Comparison of ENCODE assay signal across 8 cellular contexts in genomic region chrX:71536285-71536684, GRCh38. TPM values are rescaled to one million over a fixed set of nuclear protein-coding genes. Genes with fewer than 3 reads are reported as not detected.
A peak's percentile ranks its signal among the peaks of the same experiment; 100 is the strongest.
DNase-seq lines count a peak whose midpoint lies in the region; ATAC-seq and TF ChIP-seq lines count a peak whose summit lies in the region.

No MANE protein-coding gene starts in this region.

- H3K4me3 ChIP-seq in foreskin fibroblast (ENCODE audit: low read depth in 1 of 2, low read length in 2 of 2): peak overlapping the region; percentile 32 to 97
- H3K4me3 ChIP-seq in subcutaneous abdominal adipose tissue (ENCODE audit: low read depth in 1 of 5, low read length in 5 of 5): peak overlapping the region in 4 of 5 donors; percentile 20 to 40 (median 29)
- H3K4me3 ChIP-seq in H7 (ENCODE audit: insufficient read depth, low read depth, low read length): no peak overlapping the region

- POLR2A ChIA-PET in activated CD4-positive, alpha-beta T cell treated with anti-CD3 and anti-CD28 coated beads, Interleukin-2, amount 10 ng/mL, durations not matched to agents 7 days and 5 days (lab: Charles Lee): no interaction called here

- H3K4me1 ChIP-seq in subcutaneous abdominal adipose tissue (ENCODE audit: control insufficient read depth in 5 of 5, insufficient read depth in 5 of 5, low read length in 5 of 5): peaks cover 0 to 34% (median 27%) of the 10 kb centered on the region in 5 donors

- H3K4me3 Mint-ChIP-seq in activated CD4-positive, alpha-beta T cell treated with anti-CD3 and anti-CD28 coated beads, Interleukin-2, amount 10 ng/mL, durations not matched to agents 7 days and 5 days: peak overlapping the region; percentile 85

- peaks cover 0 to 5% (median 3%) of the 10 kb centered on the region in 5 donors for H3K36me3 ChIP-seq in subcutaneous abdominal adipose tissue (ENCODE audit: control insufficient read depth in 5 of 5, insufficient read depth in 5 of 5, low read length in 5 of 5)
- H3K36me3 ChIP-seq in H7 (replicated peaks; ENCODE audit: control insufficient read depth, insufficient read depth, low read length): no peaks in the 10 kb centered on the region; the same call in 1 of the 2 replicates

- H3K27ac ChIP-seq in subcutaneous abdominal adipose tissue (ENCODE audit: low read depth, low read length): peak overlapping the region; percentile 98

- H3K9ac ChIP-seq in subcutaneous abdominal adipose tissue (ENCODE audit: low read length in 5 of 5): peak overlapping the region in 1 of 5 donors; percentile 45

- H3K4me1 Mint-ChIP-seq in activated CD4-positive, alpha-beta T cell treated with anti-CD3 and anti-CD28 coated beads, Interleukin-2, amount 10 ng/mL, durations not matched to agents 7 days and 5 days: peaks cover 36% of the 10 kb centered on the region

- peaks cover 56% of the 10 kb centered on the region for H3K36me3 Mint-ChIP-seq in activated CD4-positive, alpha-beta T cell treated with anti-CD3 and anti-CD28 coated beads, Interleukin-2, amount 10 ng/mL, durations not matched to agents 7 days and 5 days (ENCODE audit: low read depth)

- DNase-seq in activated CD4-positive, alpha-beta T cell treated with anti-CD3 and anti-CD28 coated beads for 48 hours: peak; percentile 61
- DNase-seq in activated CD4-positive, alpha-beta T cell treated with anti-CD3 and anti-CD28 coated beads, Interleukin-2, amount 50 U/mL, for 4 hours: no peak
- DNase-seq in activated CD4-positive, alpha-beta T cell treated with anti-CD3 and anti-CD28 coated beads, Interleukin-2, amount 10 ng/mL, durations not matched to agents 7 days and 5 days: peak; percentile 20
- peak in 1 of 2 donors; percentile 14 for DNase-seq in foreskin fibroblast
- no peak for DNase-seq in H7
- DNase-seq in activated gamma-delta T cell (lab: John Stamatoyannopoulos, UW): no peak

- H3K9me3 ChIP-seq in subcutaneous abdominal adipose tissue (ENCODE audit: control insufficient read depth in 5 of 5, low read length in 5 of 5): peaks cover 0 to 6% (median 0%) of the 10 kb centered on the region in 5 donors

- no peaks in the 10 kb centered on the region for H3K9me3 Mint-ChIP-seq in activated CD4-positive, alpha-beta T cell treated with anti-CD3 and anti-CD28 coated beads, Interleukin-2, amount 10 ng/mL, durations not matched to agents 7 days and 5 days

- CTCF ChIA-PET in activated CD4-positive, alpha-beta T cell treated with anti-CD3 and anti-CD28 coated beads, Interleukin-2, amount 10 ng/mL, durations not matched to agents 7 days and 5 days (lab: Charles Lee): no interaction called here

- H3K27me3 ChIP-seq in subcutaneous abdominal adipose tissue (ENCODE audit: control insufficient read depth in 5 of 5, insufficient read depth in 4 of 5, low read length in 5 of 5): peaks cover 0 to 3% (median 0%) of the 10 kb centered on the region in 5 donors
- no peaks in the 10 kb centered on the region for H3K27me3 ChIP-seq in H7 (ENCODE audit: control insufficient read depth, insufficient read depth, low read length)

- no peak for ATAC-seq in HG03196 (IDR thresholded peaks at IDR 0.05; ENCODE audit: unreplicated experiment)

- H3K27me3 Mint-ChIP-seq in activated CD4-positive, alpha-beta T cell treated with anti-CD3 and anti-CD28 coated beads, Interleukin-2, amount 10 ng/mL, durations not matched to agents 7 days and 5 days: no peaks in the 10 kb centered on the region

- no peak for TF ChIP-seq CTCF in foreskin fibroblast (IDR thresholded peaks at IDR 0.05; ENCODE audit: low read depth, low read length)

- H3K27ac Mint-ChIP-seq in activated CD4-positive, alpha-beta T cell treated with anti-CD3 and anti-CD28 coated beads, Interleukin-2, amount 10 ng/mL, durations not matched to agents 7 days and 5 days: peak overlapping the region; percentile 71

RNA-seq across cellular contexts. Expression of gene OGT, which starts 3.4 kb away (rescaled TPM):
- total RNA-seq in activated CD4-positive, alpha-beta T cell treated with anti-CD3 and anti-CD28 coated beads, Interleukin-2, amount 10 ng/mL, durations not matched to agents 7 days and 5 days: 100 to 1,000 TPM; 345 to 362 TPM
- total RNA-seq in H7 (2014; rRNA removed; shearing (Covaris generic)): 74.9 and 88.1 TPM in 2 replicates

RNA-seq across cellular contexts. Expression of gene GCNA, which starts 42.0 kb away (rescaled TPM):
- 1 to 10 TPM; 4.7 to 5.9 TPM for total RNA-seq in activated CD4-positive, alpha-beta T cell treated with anti-CD3 and anti-CD28 coated beads, Interleukin-2, amount 10 ng/mL, durations not matched to agents 7 days and 5 days
- 0.55 and 1.1 TPM in 2 replicates for total RNA-seq in H7 (2014; rRNA removed; shearing (Covaris generic))

Comparison
In these comparisons a context has a peak if more than half of its experiments do, and no peak if none do; other contexts are left out.
1. DNase-seq: peak in activated CD4-positive, alpha-beta T cell treated with anti-CD3 and anti-CD28 coated beads for 48 hours (single experiment) and activated CD4-positive, alpha-beta T cell treated with anti-CD3 and anti-CD28 coated beads, Interleukin-2, amount 10 ng/mL, durations not matched to agents 7 days and 5 days (single experiment); none in activated CD4-positive, alpha-beta T cell treated with anti-CD3 and anti-CD28 coated beads, Interleukin-2, amount 50 U/mL, for 4 hours (0 of 2), H7 (single experiment) and activated gamma-delta T cell (single experiment).